In the genomic region with DNA sequence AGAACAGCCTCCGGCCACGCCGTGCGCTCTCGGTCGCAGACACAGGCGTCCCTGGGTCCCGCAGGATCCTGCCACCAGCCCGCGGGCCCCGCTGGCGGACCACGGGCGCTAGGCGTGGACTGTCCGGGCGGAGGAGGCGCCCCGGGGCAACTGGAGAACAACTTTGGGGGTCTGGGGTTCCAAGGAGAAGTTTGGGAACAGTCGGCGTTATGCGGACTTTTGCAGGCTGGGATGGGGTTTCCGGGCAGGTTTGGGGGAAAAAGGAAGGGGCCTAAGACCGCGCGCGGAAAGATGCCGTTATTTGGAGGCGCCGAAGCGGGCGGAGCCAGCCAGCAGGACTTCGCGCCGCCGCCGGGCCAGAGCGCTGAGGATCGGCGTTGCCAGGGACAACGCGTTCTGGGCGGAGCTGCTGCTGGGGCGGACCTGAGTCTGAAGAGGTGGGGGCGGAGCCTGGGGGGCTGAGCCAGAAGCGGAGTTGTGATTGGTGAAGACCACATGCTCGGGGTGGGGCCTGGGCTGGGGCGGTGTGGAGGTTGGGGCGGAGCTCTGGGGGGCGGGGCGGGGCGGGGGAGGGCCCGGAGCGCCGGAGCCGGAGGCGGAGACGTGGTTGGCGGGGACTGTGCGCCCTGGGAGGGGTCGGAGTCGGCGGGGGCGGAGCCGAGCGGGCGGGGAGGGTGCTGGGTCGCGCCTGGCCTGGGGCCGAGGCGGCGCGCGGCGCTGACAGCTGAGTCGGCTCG, we compare ENCODE assay signal across 8 cellular contexts. TPM values are rescaled to one million over a fixed set of nuclear protein-coding genes. Genes with fewer than 3 reads are reported as not detected.
A peak's percentile ranks its signal among the peaks of the same experiment; 100 is the strongest.
DNase-seq lines count a peak whose midpoint lies in the region; ATAC-seq, FAIRE-seq and TF ChIP-seq lines count a peak whose summit lies in the region.

A gene (plus strand): TSS at position 680 of the 737 bp plus-strand sequence. CDS start 120 bp downstream, outside the sequence.

- peak; percentile 88 for DNase-seq in A172 (ENCODE audit: low spot score)
- DNase-seq in NCI-H2107 (lab: John Stamatoyannopoulos, UW): peak; percentile 99
- DNase-seq in body of pancreas: peak; percentile 100
- DNase-seq in gastrocnemius medialis: peak; percentile 100

- ATAC-seq in HG03064 (IDR thresholded peaks at IDR 0.05; ENCODE audit: low read depth, unreplicated experiment) (peak; percentile 87), body of pancreas (peak; percentile 94), gastrocnemius medialis (peak; percentile 87 to 94)

- FAIRE-seq in TTC549 (lab: Jason Lieb, UNC): peak; percentile 55

- peak within 1 kb of the TSS; percentile 50 to 78 for H3K4me3 ChIP-seq in body of pancreas
- peak within 1 kb of the TSS; percentile 75 for H3K4me3 ChIP-seq in iPS-11a (ENCODE audit: low read depth, low read length)
- peak within 1 kb of the TSS; percentile 82 to 99 (median 90) for H3K4me3 ChIP-seq in gastrocnemius medialis

- H3K36me3 ChIP-seq in body of pancreas (replicated peaks in 1 of 2; ENCODE audit: insufficient read depth in 1 of 2, low read depth in 2 of 2) (no peaks in the 10 kb centered on the region), gastrocnemius medialis (no peaks in the 10 kb centered on the region)

- peak within 1 kb of the TSS in 3 of 4 donors; percentile 41 to 86 (median 77) for H3K27ac ChIP-seq in body of pancreas
- peak within 1 kb of the TSS; percentile 75 to 90 (median 88) for H3K27ac ChIP-seq in gastrocnemius medialis

- H3K4me1 ChIP-seq in body of pancreas: peaks cover 14% of the 10 kb centered on the region
- peaks cover 7 to 11% of the 10 kb centered on the region in 2 donors for H3K4me1 ChIP-seq in gastrocnemius medialis

- in situ Hi-C loops in gastrocnemius medialis (cut with MboI; ENCODE audit: low sequenced_read_pairs in 4 of 4): loop anchor here in 1 of 4 donors (10.0 kb wide), 1 partner anchor 201 kb away; no protein-coding TSS in a partner anchor

- 0 to 2% methylated on average over 32 to 68 of the region's 77 CpGs for WGBS in body of pancreas, 2 donors

- no peaks in the 10 kb centered on the region for H3K9me3 ChIP-seq in body of pancreas
- H3K9me3 ChIP-seq in gastrocnemius medialis: no peaks in the 10 kb centered on the region

- H3K27me3 ChIP-seq in body of pancreas (no peaks in the 10 kb centered on the region), gastrocnemius medialis (no peaks in the 10 kb centered on the region)

- TF ChIP-seq CTCF in body of pancreas (IDR thresholded peaks at IDR 0.05) (peak in 1 of 7 experiments; percentile 22), gastrocnemius medialis (IDR thresholded peaks at IDR 0.05 in 4 of 5, conservative IDR thresholded peaks at IDR 0.05 in 1 of 5) (peak in 1 of 5 experiments; percentile 18)

- TF ChIP-seq POLR2A in GM18526 (IDR thresholded peaks at IDR 0.05; ENCODE audit: extremely low read depth, insufficient read length): peak; percentile 40
- peak in 1 of 3 donors; percentile 32 for TF ChIP-seq POLR2A in body of pancreas (IDR thresholded peaks at IDR 0.05)
- TF ChIP-seq POLR2A in gastrocnemius medialis (IDR thresholded peaks at IDR 0.05): no peak

- intact Hi-C loops in body of pancreas (cut with DNase I) (loop anchor here (5.0 kb wide), 1 partner anchor 204 kb away; no protein-coding TSS in a partner anchor), gastrocnemius medialis (cut with DNase I; ENCODE audit: low total_unique reads) (loop anchor here (1.0 to 5.0 kb wide), 3 partner anchors 54 to 202 kb away; a partner anchor contains a TSS)

RNA-seq across cellular contexts. Expression of the gene that starts here (rescaled TPM):
- total RNA-seq in A172 (2014; rRNA removed; shearing (Covaris generic)): 0.12 and 0.96 TPM in 2 replicates
- total RNA-seq in body of pancreas: 1 to 10 TPM; 1.3 to 4.9 TPM
- 1 to 10 TPM in 1 of 4 donors, under 1 TPM in 3; 0.18 to 2.2 (median 0.45) TPM for total RNA-seq in gastrocnemius medialis

Comparison
In these comparisons a context has a peak if more than half of its experiments do, and no peak if none do; other contexts are left out.
1. Peak in every context shown above with its lines: DNase-seq, ATAC-seq, H3K4me3 ChIP-seq and H3K27ac ChIP-seq.
2. Peak in DNase-seq in A172; RNA of the gene not detected or under 1 TPM.